ENCODE assay signal across 2 cellular contexts in the genomic region with DNA sequence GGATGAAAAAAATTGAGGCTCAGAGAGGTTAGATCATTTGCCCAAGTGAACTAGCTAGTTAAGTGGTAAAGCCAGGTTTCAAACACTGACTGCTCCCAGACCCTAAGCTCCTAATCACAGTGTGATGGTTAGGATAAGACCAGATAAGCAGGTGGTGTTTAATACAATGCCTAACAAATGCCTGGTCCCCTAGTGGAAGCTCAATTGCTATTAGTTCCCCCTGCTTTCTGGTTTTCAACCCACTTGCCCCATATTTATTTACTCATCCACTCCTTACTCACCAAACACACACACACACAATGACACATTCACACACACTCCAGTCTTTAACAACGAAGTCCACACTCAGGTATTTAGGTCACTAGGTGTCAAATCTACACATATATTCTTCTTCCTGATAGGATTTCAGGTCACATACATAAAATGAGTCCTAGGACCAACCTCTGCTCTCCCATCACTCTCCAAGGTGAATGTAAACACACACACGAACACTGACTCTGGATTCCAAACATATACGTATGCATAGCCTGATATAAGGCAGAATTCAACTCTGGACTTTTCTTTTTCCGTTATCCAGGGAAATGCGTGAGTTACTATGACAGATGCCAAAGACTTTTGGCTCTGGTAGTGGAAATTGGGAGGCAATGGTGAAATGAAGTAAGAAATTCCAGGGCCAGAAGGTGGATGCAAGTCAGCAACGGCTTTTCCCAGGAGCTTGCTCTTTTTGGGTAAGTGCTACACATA.
TF ChIP-seq lines count a peak whose summit lies in the region.

No MANE protein-coding gene starts in this region.

TF ChIP-seq in SK-N-SH, 30 proteins besides CTCF, POLR2A, EP300 and RAD21 (continued from another document):
- TF ChIP-seq MXI1 (IDR thresholded peaks at IDR 0.05; ENCODE audit: low read depth, low read length) (no peak), IRF3 (IDR thresholded peaks at IDR 0.05; ENCODE audit: low read depth, low read length) (no peak)

TF ChIP-seq in SK-N-SH treated with all-trans-retinoic acid at 6 μM for 48 hours, 23 proteins besides CTCF, POLR2A, EP300 and RAD21 (continued from another document):
- TF ChIP-seq, protein P1, sequence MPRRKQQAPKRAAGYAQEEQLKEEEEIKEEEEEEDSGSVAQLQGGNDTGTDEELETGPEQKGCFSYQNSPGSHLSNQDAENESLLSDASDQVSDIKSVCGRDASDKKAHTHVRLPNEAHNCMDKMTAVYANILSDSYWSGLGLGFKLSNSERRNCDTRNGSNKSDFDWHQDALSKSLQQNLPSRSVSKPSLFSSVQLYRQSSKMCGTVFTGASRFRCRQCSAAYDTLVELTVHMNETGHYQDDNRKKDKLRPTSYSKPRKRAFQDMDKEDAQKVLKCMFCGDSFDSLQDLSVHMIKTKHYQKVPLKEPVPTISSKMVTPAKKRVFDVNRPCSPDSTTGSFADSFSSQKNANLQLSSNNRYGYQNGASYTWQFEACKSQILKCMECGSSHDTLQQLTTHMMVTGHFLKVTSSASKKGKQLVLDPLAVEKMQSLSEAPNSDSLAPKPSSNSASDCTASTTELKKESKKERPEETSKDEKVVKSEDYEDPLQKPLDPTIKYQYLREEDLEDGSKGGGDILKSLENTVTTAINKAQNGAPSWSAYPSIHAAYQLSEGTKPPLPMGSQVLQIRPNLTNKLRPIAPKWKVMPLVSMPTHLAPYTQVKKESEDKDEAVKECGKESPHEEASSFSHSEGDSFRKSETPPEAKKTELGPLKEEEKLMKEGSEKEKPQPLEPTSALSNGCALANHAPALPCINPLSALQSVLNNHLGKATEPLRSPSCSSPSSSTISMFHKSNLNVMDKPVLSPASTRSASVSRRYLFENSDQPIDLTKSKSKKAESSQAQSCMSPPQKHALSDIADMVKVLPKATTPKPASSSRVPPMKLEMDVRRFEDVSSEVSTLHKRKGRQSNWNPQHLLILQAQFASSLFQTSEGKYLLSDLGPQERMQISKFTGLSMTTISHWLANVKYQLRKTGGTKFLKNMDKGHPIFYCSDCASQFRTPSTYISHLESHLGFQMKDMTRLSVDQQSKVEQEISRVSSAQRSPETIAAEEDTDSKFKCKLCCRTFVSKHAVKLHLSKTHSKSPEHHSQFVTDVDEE (CRISPR knock-in tag; IDR thresholded peaks at IDR 0.05) = no peak
- TF ChIP-seq ARNTL (CRISPR knock-in tag; IDR thresholded peaks at IDR 0.05; ENCODE audit: borderline replicate concordance, low read depth) = no peak
- TF ChIP-seq ESRRG (CRISPR knock-in tag; IDR thresholded peaks at IDR 0.05) = no peak
- TF ChIP-seq PATZ1 (CRISPR knock-in tag; IDR thresholded peaks at IDR 0.05; ENCODE audit: borderline replicate concordance) = no peak
- TF ChIP-seq TCF4 (CRISPR knock-in tag; IDR thresholded peaks at IDR 0.05; ENCODE audit: borderline replicate concordance) = no peak
- no peak for TF ChIP-seq ZNF565 (CRISPR knock-in tag; conservative IDR thresholded peaks at IDR 0.05; ENCODE audit: low read depth)
- no peak for TF ChIP-seq GLIS3 (CRISPR knock-in tag; IDR thresholded peaks at IDR 0.05)
- TF ChIP-seq CSDC2 (CRISPR knock-in tag; IDR thresholded peaks at IDR 0.05) = no peak
- TF ChIP-seq ZNF70 (CRISPR knock-in tag; IDR thresholded peaks at IDR 0.05) = no peak
